In the genomic region with DNA sequence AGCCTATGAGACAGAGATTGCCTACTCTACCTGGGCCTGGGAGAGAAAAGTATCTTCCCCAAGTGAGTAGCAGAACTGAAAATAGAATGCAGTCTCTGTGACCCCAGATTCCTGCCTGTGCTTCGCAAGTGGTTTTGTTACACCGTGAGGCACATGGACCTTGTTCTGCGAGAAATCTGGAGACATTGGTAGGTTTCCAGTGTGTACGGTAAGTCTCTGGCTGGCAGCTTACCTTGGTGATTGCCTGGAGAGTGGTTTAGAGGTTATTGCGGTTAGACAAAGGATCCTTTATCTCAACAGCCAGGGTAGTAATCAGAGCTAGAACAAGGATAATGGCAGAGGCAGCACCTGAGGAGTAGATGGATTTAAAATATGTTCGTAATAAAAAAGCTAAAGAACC, we compare ENCODE assay signal across 1 cellular context.
TF ChIP-seq lines count a peak whose summit lies in the region.

No MANE protein-coding gene starts in this region.

TF ChIP-seq in SK-N-SH, 30 proteins besides CTCF, POLR2A, EP300 and RAD21 (continued from another document):
- TF ChIP-seq, protein P1, sequence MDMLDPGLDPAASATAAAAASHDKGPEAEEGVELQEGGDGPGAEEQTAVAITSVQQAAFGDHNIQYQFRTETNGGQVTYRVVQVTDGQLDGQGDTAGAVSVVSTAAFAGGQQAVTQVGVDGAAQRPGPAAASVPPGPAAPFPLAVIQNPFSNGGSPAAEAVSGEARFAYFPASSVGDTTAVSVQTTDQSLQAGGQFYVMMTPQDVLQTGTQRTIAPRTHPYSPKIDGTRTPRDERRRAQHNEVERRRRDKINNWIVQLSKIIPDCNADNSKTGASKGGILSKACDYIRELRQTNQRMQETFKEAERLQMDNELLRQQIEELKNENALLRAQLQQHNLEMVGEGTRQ (IDR thresholded peaks at IDR 0.05; ENCODE audit: borderline replicate concordance, low read depth, low read length): no peak
- TF ChIP-seq, protein P2, sequence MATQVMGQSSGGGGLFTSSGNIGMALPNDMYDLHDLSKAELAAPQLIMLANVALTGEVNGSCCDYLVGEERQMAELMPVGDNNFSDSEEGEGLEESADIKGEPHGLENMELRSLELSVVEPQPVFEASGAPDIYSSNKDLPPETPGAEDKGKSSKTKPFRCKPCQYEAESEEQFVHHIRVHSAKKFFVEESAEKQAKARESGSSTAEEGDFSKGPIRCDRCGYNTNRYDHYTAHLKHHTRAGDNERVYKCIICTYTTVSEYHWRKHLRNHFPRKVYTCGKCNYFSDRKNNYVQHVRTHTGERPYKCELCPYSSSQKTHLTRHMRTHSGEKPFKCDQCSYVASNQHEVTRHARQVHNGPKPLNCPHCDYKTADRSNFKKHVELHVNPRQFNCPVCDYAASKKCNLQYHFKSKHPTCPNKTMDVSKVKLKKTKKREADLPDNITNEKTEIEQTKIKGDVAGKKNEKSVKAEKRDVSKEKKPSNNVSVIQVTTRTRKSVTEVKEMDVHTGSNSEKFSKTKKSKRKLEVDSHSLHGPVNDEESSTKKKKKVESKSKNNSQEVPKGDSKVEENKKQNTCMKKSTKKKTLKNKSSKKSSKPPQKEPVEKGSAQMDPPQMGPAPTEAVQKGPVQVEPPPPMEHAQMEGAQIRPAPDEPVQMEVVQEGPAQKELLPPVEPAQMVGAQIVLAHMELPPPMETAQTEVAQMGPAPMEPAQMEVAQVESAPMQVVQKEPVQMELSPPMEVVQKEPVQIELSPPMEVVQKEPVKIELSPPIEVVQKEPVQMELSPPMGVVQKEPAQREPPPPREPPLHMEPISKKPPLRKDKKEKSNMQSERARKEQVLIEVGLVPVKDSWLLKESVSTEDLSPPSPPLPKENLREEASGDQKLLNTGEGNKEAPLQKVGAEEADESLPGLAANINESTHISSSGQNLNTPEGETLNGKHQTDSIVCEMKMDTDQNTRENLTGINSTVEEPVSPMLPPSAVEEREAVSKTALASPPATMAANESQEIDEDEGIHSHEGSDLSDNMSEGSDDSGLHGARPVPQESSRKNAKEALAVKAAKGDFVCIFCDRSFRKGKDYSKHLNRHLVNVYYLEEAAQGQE (IDR thresholded peaks at IDR 0.05; ENCODE audit: low read depth, low read length): no peak
- TF ChIP-seq ELF1 (IDR thresholded peaks at IDR 0.05): no peak
- no peak for TF ChIP-seq MEF2A (IDR thresholded peaks at IDR 0.05; ENCODE audit: borderline replicate concordance, low read depth)
- no peak for TF ChIP-seq TEAD4 (IDR thresholded peaks at IDR 0.05; ENCODE audit: borderline replicate concordance, insufficient read depth)
- no peak for TF ChIP-seq EZH2phosphoT487 (IDR thresholded peaks at IDR 0.05; ENCODE audit: borderline replicate concordance, low read depth)
- TF ChIP-seq, protein P3, sequence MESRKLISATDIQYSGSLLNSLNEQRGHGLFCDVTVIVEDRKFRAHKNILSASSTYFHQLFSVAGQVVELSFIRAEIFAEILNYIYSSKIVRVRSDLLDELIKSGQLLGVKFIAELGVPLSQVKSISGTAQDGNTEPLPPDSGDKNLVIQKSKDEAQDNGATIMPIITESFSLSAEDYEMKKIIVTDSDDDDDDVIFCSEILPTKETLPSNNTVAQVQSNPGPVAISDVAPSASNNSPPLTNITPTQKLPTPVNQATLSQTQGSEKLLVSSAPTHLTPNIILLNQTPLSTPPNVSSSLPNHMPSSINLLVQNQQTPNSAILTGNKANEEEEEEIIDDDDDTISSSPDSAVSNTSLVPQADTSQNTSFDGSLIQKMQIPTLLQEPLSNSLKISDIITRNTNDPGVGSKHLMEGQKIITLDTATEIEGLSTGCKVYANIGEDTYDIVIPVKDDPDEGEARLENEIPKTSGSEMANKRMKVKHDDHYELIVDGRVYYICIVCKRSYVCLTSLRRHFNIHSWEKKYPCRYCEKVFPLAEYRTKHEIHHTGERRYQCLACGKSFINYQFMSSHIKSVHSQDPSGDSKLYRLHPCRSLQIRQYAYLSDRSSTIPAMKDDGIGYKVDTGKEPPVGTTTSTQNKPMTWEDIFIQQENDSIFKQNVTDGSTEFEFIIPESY (IDR thresholded peaks at IDR 0.05; ENCODE audit: borderline replicate concordance, low read depth): no peak
- no peak for TF ChIP-seq RXRA (IDR thresholded peaks at IDR 0.05; ENCODE audit: borderline replicate concordance, low read depth)
- no peak for TF ChIP-seq FOXM1 (IDR thresholded peaks at IDR 0.05; ENCODE audit: low read depth)
- no peak for TF ChIP-seq TAF1 (IDR thresholded peaks at IDR 0.05; ENCODE audit: borderline replicate concordance, low read depth, low read length)
- no peak for TF ChIP-seq FOXJ3 (CRISPR knock-in tag; IDR thresholded peaks at IDR 0.05)
- TF ChIP-seq TCF12 (IDR thresholded peaks at IDR 0.05): no peak
- no peak for TF ChIP-seq FOSL2 (IDR thresholded peaks at IDR 0.05; ENCODE audit: borderline replicate concordance, low read depth)
- no peak for TF ChIP-seq YY1 (IDR thresholded peaks at IDR 0.05; ENCODE audit: low read depth)
- no peak for TF ChIP-seq RCOR1 (IDR thresholded peaks at IDR 0.05; ENCODE audit: low read length)
- no peak for TF ChIP-seq JUND (IDR thresholded peaks at IDR 0.05)
- TF ChIP-seq GABPA (IDR thresholded peaks at IDR 0.05; ENCODE audit: low read depth): no peak
